ENCODE assay signal across 1 cellular context in genomic region chr15:85453144-85453872, GRCh38.
TF ChIP-seq lines count a peak whose summit lies in the region.

No MANE protein-coding gene starts in this region.

TF ChIP-seq in H1, 55 proteins besides CTCF, POLR2A, EP300 and RAD21 (continued from another document):
- TF ChIP-seq CHD7 (IDR thresholded peaks at IDR 0.05; ENCODE audit: insufficient replicate concordance, low read length) (no peak), RFX5 (IDR thresholded peaks at IDR 0.05; ENCODE audit: borderline replicate concordance, low read depth, low read length) (no peak), TAF1 (IDR thresholded peaks at IDR 0.05; ENCODE audit: low read depth, low read length) (no peak)
TF ChIP-seq in H1: peak in this region for 0.
